In the genomic region with DNA sequence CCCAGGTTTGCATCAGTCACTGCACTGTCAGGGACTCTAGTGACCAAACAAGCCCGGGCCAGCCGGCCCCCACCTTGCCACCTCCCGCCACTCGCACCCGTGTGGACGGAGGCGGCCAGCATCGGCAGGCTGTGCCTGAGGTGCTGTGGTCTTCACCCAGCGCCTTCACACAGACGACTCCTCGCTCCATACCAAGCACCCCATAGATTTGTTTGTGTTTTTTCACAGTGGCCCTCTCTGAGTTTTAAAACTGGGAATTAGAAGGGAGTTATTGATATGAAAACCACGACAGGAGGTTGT, we compare ENCODE assay signal across 16 cellular contexts.
A peak's percentile ranks its signal among the peaks of the same experiment; 100 is the strongest.
DNase-seq lines count a peak whose midpoint lies in the region; ATAC-seq lines count a peak whose summit lies in the region.
"Had no signal": no experiment of that assay in that cellular context is flagged by ENCODE, and none has a peak within 500 bp of the region (broad histone marks: within the 10 kb centered on the region; RNA-seq: fewer than 3 reads in every experiment).

No MANE protein-coding gene starts in this region.

- peaks cover 2 to 4% of the 10 kb centered on the region in 2 donors for H3K4me1 ChIP-seq in neuronal stem cell (ENCODE audit: control insufficient read depth in 2 of 2, insufficient read depth in 1 of 2, low read depth in 1 of 2, low read length in 2 of 2)
- H3K4me1 ChIP-seq: Caco-2 had no signal

- H2AFZ ChIP-seq in neuronal stem cell (ENCODE audit: low read length), result no peak overlapping the region
- H2AFZ ChIP-seq: GM23248 had no signal

- no peaks in the 10 kb centered on the region for H3K9me3 Mint-ChIP-seq in activated T-cell treated with anti-CD3 and anti-CD28 coated beads, Interleukin-2, amount 50 U/mL, for 72 hours
- H3K9me3 Mint-ChIP-seq in stimulated activated naive B cell treated with anti-CD40 and anti-IgM and Interleukin-4, amounts not matched to agents 10 μg/mL and 1 μg/mL and 100 μg/mL, for 72 hours, result no peaks in the 10 kb centered on the region
- H3K9me3 Mint-ChIP-seq: CD8-positive, alpha-beta memory T cell had no signal

- no peak overlapping the region for H3K9ac ChIP-seq in neuronal stem cell (ENCODE audit: low read depth, low read length, poor library complexity)
- H3K9ac ChIP-seq: GM23248 had no signal

- no peaks in the 10 kb centered on the region for H3K27me3 ChIP-seq in H7 (ENCODE audit: control insufficient read depth, insufficient read depth, low read length)
- peaks cover 0 to 6% (median 0%) of the 10 kb centered on the region in 3 experiments for H3K27me3 ChIP-seq in neuronal stem cell (ENCODE audit: control insufficient read depth in 3 of 3, insufficient read depth in 3 of 3, low read depth in 1 of 3, low read length in 3 of 3)

- no peaks in the 10 kb centered on the region for H3K79me1 ChIP-seq in neuronal stem cell (ENCODE audit: low read depth, low read length)

- ATAC-seq in activated T-cell treated with anti-CD3 and anti-CD28 coated beads, Interleukin-2, amount 50 U/mL, for 72 hours (replicated peaks in 1 of 2), result no peak
- ATAC-seq in stimulated activated naive B cell treated with anti-CD40 and anti-IgM and Interleukin-4, amounts not matched to agents 10 μg/mL and 1 μg/mL and 100 μg/mL, for 72 hours (replicated peaks), result no peak
- ATAC-seq in GM18502 (IDR thresholded peaks at IDR 0.05; ENCODE audit: poor library complexity, unreplicated experiment) (no peak), GM21423 (IDR thresholded peaks at IDR 0.05; ENCODE audit: unreplicated experiment) (no peak)
- ATAC-seq: A549 had no signal

- no peak overlapping the region for H2BK15ac ChIP-seq in neuronal stem cell (ENCODE audit: low read length)

- no peak overlapping the region for H3K27ac ChIP-seq in neuronal stem cell (replicated peaks; ENCODE audit: low read length)
- H3K27ac ChIP-seq: 22Rv1, A549, GM23248 had no signal

- no peaks in the 10 kb centered on the region for H3K36me3 ChIP-seq in H7 (replicated peaks; ENCODE audit: control insufficient read depth, insufficient read depth, low read length)
- H3K36me3 ChIP-seq in neuronal stem cell (replicated peaks in 1 of 2; ENCODE audit: control insufficient read depth in 2 of 2, insufficient read depth in 2 of 2, low read length in 2 of 2), result no peaks in the 10 kb centered on the region

- H2AK5ac ChIP-seq in neuronal stem cell (ENCODE audit: low read depth, low read length), result no peak overlapping the region

- H2BK120ac ChIP-seq in neuronal stem cell (ENCODE audit: low read depth, low read length), result no peak overlapping the region

- H3K27me3 Mint-ChIP-seq in activated T-cell treated with anti-CD3 and anti-CD28 coated beads, Interleukin-2, amount 50 U/mL, for 72 hours (ENCODE audit: low read depth), result peaks cover 45% of the 10 kb centered on the region
- H3K27me3 Mint-ChIP-seq in stimulated activated naive B cell treated with anti-CD40 and anti-IgM and Interleukin-4, amounts not matched to agents 10 μg/mL and 1 μg/mL and 100 μg/mL, for 72 hours, result peaks cover 31 to 47% of the 10 kb centered on the region in 2 donors

- H3K9me3 ChIP-seq in neuronal stem cell (replicated peaks in 1 of 2; ENCODE audit: control insufficient read depth in 2 of 2, insufficient read depth in 1 of 2, low read depth in 1 of 2, low read length in 2 of 2), result peaks cover 2% of the 10 kb centered on the region in 2 donors
- H3K9me3 ChIP-seq: A549, Caco-2 had no signal

- H4K91ac ChIP-seq in neuronal stem cell (ENCODE audit: low read depth, low read length, poor library complexity), result no peak overlapping the region

- H4K8ac ChIP-seq in neuronal stem cell (ENCODE audit: low read depth, low read length), result no peak overlapping the region

- H3K4me3 ChIP-seq in H7 (ENCODE audit: insufficient read depth, low read depth, low read length) (no peak overlapping the region), neuronal stem cell (ENCODE audit: low read length in 2 of 2) (no peak overlapping the region)
- H3K4me3 ChIP-seq: A549, GM23248 had no signal

- no peaks in the 10 kb centered on the region for H3K36me3 Mint-ChIP-seq in activated T-cell treated with anti-CD3 and anti-CD28 coated beads, Interleukin-2, amount 50 U/mL, for 72 hours (ENCODE audit: insufficient read depth in 2 of 2)
- H3K36me3 Mint-ChIP-seq in stimulated activated naive B cell treated with anti-CD40 and anti-IgM and Interleukin-4, amounts not matched to agents 10 μg/mL and 1 μg/mL and 100 μg/mL, for 72 hours, result peaks cover 0 to 2% of the 10 kb centered on the region in 2 donors
- H3K36me3 Mint-ChIP-seq: CD4-positive, CD25-positive, alpha-beta regulatory T cell had no signal

- no peak overlapping the region for H3K14ac ChIP-seq in neuronal stem cell (ENCODE audit: low read length)

- H3K4me1 Mint-ChIP-seq in activated T-cell treated with anti-CD3 and anti-CD28 coated beads, Interleukin-2, amount 50 U/mL, for 72 hours (ENCODE audit: low read depth), result peaks cover 11% of the 10 kb centered on the region
- peaks cover 11 to 12% of the 10 kb centered on the region in 2 donors for H3K4me1 Mint-ChIP-seq in stimulated activated naive B cell treated with anti-CD40 and anti-IgM and Interleukin-4, amounts not matched to agents 10 μg/mL and 1 μg/mL and 100 μg/mL, for 72 hours

- no peak overlapping the region for H2BK12ac ChIP-seq in neuronal stem cell (ENCODE audit: low read length)

- H3K4me2 ChIP-seq in neuronal stem cell (ENCODE audit: insufficient read depth, low read length, poor library complexity, severe bottlenecking), result no peak overlapping the region
- H3K4me2 ChIP-seq: A549 had no signal

- no CpG with 5 or more reads among the region's 12 CpGs for WGBS in neuronal stem cell (ENCODE audit: extremely low coverage in 2 of 2, insufficient read length in 2 of 2, insufficient replicate concordance in 1 of 2), 2 donors

- H3K4ac ChIP-seq in neuronal stem cell (ENCODE audit: low read length), result no peak overlapping the region

- DNase-seq in activated T-cell treated with anti-CD3 and anti-CD28 coated beads, Interleukin-2, amount 50 U/mL, for 72 hours, result no peak
- DNase-seq in activated T-cell treated with anti-CD3 and anti-CD28 coated beads, Interleukin-2, amount 50 U/mL, for 48 hours, result no peak
- peak; percentile 45 for DNase-seq in H7
- DNase-seq in mesenteric fat pad (ENCODE audit: low spot score), result peak; percentile 76
- DNase-seq in stimulated activated naive B cell treated with anti-CD40 and anti-IgM and Interleukin-4, amounts not matched to agents 10 μg/mL and 1 μg/mL and 100 μg/mL, for 72 hours, result no peak
- no peak for DNase-seq in neuronal stem cell (ENCODE audit: low spot score)
- DNase-seq: C1 segment of cervical spinal cord; Caco-2; CD4-positive, CD25-positive, alpha-beta regulatory T cell; CD8-positive, alpha-beta memory T cell; GM23248; HCEC 1CT had no signal

- H3K23ac ChIP-seq in neuronal stem cell (ENCODE audit: low read depth, low read length, poor library complexity), result no peak overlapping the region

- no peak overlapping the region for H3K27ac Mint-ChIP-seq in activated T-cell treated with anti-CD3 and anti-CD28 coated beads, Interleukin-2, amount 50 U/mL, for 72 hours
- peak overlapping the region; percentile 0 for H3K27ac Mint-ChIP-seq in stimulated activated naive B cell treated with anti-CD40 and anti-IgM and Interleukin-4, amounts not matched to agents 10 μg/mL and 1 μg/mL and 100 μg/mL, for 72 hours

- no peak overlapping the region for H3K18ac ChIP-seq in neuronal stem cell (ENCODE audit: low read length)

- H3K4me3 Mint-ChIP-seq in activated T-cell treated with anti-CD3 and anti-CD28 coated beads, Interleukin-2, amount 50 U/mL, for 72 hours, result peak overlapping the region; percentile 63 to 76
- no peak overlapping the region for H3K4me3 Mint-ChIP-seq in stimulated activated naive B cell treated with anti-CD40 and anti-IgM and Interleukin-4, amounts not matched to agents 10 μg/mL and 1 μg/mL and 100 μg/mL, for 72 hours

- H2BK5ac ChIP-seq in neuronal stem cell (ENCODE audit: low read length), result no peak overlapping the region

Comparison
In these comparisons a context has a peak if more than half of its experiments do, and no peak if none do; other contexts are left out.
1. DNase-seq: peak in H7 (single experiment) and mesenteric fat pad (single experiment); none in activated T-cell treated with anti-CD3 and anti-CD28 coated beads, Interleukin-2, amount 50 U/mL, for 72 hours (0 of 2), activated T-cell treated with anti-CD3 and anti-CD28 coated beads, Interleukin-2, amount 50 U/mL, for 48 hours (0 of 2), stimulated activated naive B cell treated with anti-CD40 and anti-IgM and Interleukin-4, amounts not matched to agents 10 μg/mL and 1 μg/mL and 100 μg/mL, for 72 hours (single experiment) and neuronal stem cell (single experiment).
2. H3K4me3 Mint-ChIP-seq: peak in activated T-cell treated with anti-CD3 and anti-CD28 coated beads, Interleukin-2, amount 50 U/mL, for 72 hours (2 of 2); none in stimulated activated naive B cell treated with anti-CD40 and anti-IgM and Interleukin-4, amounts not matched to agents 10 μg/mL and 1 μg/mL and 100 μg/mL, for 72 hours (0 of 2).